In the genomic region with DNA sequence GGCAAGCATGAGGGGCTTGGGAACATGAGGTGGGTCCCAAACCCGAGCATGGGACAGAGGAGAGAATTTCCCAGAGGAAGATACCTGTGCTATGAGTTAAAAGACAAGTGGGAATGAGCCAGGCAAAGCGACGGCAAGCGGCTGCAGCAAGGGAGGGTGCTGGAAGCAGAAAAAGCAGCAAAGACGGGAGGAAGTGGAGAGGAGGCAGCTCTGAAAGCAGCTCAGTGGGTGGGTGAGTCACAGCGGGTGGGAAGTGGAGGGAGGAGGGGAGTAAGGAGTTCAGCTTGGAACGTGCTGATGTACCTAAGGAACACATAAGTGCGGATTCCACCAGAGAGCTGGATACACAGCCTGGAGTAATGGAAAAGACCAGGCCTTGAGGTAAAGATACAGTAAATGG, we compare ENCODE assay signal across 1 cellular context.
TF ChIP-seq lines count a peak whose summit lies in the region.

No MANE protein-coding gene starts in this region.

TF ChIP-seq in GM23338, 12 proteins besides CTCF, POLR2A, EP300 and RAD21 (continued from another document):
- TF ChIP-seq, protein P1, sequence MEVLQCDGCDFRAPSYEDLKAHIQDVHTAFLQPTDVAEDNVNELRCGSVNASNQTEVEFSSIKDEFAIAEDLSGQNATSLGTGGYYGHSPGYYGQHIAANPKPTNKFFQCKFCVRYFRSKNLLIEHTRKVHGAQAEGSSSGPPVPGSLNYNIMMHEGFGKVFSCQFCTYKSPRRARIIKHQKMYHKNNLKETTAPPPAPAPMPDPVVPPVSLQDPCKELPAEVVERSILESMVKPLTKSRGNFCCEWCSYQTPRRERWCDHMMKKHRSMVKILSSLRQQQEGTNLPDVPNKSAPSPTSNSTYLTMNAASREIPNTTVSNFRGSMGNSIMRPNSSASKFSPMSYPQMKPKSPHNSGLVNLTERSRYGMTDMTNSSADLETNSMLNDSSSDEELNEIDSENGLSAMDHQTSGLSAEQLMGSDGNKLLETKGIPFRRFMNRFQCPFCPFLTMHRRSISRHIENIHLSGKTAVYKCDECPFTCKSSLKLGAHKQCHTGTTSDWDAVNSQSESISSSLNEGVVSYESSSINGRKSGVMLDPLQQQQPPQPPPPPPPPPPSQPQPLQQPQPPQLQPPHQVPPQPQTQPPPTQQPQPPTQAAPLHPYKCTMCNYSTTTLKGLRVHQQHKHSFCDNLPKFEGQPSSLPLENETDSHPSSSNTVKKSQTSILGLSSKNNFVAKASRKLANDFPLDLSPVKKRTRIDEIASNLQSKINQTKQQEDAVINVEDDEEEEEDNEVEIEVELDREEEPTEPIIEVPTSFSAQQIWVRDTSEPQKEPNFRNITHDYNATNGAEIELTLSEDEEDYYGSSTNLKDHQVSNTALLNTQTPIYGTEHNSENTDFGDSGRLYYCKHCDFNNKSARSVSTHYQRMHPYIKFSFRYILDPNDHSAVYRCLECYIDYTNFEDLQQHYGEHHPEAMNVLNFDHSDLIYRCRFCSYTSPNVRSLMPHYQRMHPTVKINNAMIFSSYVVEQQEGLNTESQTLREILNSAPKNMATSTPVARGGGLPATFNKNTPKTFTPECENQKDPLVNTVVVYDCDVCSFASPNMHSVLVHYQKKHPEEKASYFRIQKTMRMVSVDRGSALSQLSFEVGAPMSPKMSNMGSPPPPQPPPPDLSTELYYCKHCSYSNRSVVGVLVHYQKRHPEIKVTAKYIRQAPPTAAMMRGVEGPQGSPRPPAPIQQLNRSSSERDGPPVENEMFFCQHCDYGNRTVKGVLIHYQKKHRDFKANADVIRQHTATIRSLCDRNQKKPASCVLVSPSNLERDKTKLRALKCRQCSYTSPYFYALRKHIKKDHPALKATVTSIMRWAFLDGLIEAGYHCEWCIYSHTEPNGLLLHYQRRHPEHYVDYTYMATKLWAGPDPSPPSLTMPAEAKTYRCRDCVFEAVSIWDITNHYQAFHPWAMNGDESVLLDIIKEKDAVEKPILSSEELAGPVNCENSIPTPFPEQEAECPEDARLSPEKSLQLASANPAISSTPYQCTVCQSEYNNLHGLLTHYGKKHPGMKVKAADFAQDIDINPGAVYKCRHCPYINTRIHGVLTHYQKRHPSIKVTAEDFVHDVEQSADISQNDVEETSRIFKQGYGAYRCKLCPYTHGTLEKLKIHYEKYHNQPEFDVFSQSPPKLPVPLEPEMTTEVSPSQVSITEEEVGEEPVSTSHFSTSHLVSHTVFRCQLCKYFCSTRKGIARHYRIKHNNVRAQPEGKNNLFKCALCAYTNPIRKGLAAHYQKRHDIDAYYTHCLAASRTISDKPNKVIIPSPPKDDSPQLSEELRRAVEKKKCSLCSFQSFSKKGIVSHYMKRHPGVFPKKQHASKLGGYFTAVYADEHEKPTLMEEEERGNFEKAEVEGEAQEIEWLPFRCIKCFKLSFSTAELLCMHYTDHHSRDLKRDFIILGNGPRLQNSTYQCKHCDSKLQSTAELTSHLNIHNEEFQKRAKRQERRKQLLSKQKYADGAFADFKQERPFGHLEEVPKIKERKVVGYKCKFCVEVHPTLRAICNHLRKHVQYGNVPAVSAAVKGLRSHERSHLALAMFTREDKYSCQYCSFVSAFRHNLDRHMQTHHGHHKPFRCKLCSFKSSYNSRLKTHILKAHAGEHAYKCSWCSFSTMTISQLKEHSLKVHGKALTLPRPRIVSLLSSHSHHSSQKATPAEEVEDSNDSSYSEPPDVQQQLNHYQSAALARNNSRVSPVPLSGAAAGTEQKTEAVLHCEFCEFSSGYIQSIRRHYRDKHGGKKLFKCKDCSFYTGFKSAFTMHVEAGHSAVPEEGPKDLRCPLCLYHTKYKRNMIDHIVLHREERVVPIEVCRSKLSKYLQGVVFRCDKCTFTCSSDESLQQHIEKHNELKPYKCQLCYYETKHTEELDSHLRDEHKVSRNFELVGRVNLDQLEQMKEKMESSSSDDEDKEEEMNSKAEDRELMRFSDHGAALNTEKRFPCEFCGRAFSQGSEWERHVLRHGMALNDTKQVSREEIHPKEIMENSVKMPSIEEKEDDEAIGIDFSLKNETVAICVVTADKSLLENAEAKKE (CRISPR knock-in tag; IDR thresholded peaks at IDR 0.05): no peak
- TF ChIP-seq POLR2AphosphoS5 (IDR thresholded peaks at IDR 0.05; ENCODE audit: low read depth): no peak
- TF ChIP-seq CREB1 (CRISPR knock-in tag; IDR thresholded peaks at IDR 0.05; ENCODE audit: low read depth): no peak
- no peak for TF ChIP-seq ZNF331 (CRISPR knock-in tag; IDR thresholded peaks at IDR 0.05; ENCODE audit: low read depth)
- TF ChIP-seq STAT1 (IDR thresholded peaks at IDR 0.05; ENCODE audit: unreplicated experiment): no peak
- TF ChIP-seq NANOG (IDR thresholded peaks at IDR 0.05; ENCODE audit: borderline replicate concordance): no peak
- no peak for TF ChIP-seq JUNB (IDR thresholded peaks at IDR 0.05; ENCODE audit: unreplicated experiment)
- TF ChIP-seq, protein P2, sequence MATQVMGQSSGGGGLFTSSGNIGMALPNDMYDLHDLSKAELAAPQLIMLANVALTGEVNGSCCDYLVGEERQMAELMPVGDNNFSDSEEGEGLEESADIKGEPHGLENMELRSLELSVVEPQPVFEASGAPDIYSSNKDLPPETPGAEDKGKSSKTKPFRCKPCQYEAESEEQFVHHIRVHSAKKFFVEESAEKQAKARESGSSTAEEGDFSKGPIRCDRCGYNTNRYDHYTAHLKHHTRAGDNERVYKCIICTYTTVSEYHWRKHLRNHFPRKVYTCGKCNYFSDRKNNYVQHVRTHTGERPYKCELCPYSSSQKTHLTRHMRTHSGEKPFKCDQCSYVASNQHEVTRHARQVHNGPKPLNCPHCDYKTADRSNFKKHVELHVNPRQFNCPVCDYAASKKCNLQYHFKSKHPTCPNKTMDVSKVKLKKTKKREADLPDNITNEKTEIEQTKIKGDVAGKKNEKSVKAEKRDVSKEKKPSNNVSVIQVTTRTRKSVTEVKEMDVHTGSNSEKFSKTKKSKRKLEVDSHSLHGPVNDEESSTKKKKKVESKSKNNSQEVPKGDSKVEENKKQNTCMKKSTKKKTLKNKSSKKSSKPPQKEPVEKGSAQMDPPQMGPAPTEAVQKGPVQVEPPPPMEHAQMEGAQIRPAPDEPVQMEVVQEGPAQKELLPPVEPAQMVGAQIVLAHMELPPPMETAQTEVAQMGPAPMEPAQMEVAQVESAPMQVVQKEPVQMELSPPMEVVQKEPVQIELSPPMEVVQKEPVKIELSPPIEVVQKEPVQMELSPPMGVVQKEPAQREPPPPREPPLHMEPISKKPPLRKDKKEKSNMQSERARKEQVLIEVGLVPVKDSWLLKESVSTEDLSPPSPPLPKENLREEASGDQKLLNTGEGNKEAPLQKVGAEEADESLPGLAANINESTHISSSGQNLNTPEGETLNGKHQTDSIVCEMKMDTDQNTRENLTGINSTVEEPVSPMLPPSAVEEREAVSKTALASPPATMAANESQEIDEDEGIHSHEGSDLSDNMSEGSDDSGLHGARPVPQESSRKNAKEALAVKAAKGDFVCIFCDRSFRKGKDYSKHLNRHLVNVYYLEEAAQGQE (IDR thresholded peaks at IDR 0.05; ENCODE audit: unreplicated experiment): no peak
- no peak for TF ChIP-seq ETS1 (IDR thresholded peaks at IDR 0.05)
- no peak for TF ChIP-seq EZH2phosphoT487 (IDR thresholded peaks at IDR 0.05; ENCODE audit: unreplicated experiment)
